In genomic region chr18:42052137-42052708, GRCh38 we compare ENCODE assay signal across 9 cellular contexts.
DNase-seq lines count a peak whose midpoint lies in the region; ATAC-seq, FAIRE-seq and TF ChIP-seq lines count a peak whose summit lies in the region.
"Had no signal": no experiment of that assay in that cellular context is flagged by ENCODE, and none has a peak within 500 bp of the region (broad histone marks: within the 10 kb centered on the region; RNA-seq: fewer than 3 reads in every experiment).

No MANE protein-coding gene starts in this region.

- no peak overlapping the region for H3K27ac ChIP-seq in HEK293 (ENCODE audit: extremely low read depth, low read depth, low read length)

- peaks cover 11 to 16% of the 10 kb centered on the region in 2 experiments for H3K36me3 ChIP-seq in HEK293 (ENCODE audit: control insufficient read depth in 2 of 2, insufficient read depth in 1 of 2, low read length in 2 of 2)

- 0 out of 2 replicates have a peak, but pooled peaks have one; percentile 9 for TF ChIP-seq CTCF in HEK293 (tag by site-specific recombination; IDR thresholded peaks at IDR 0.05)

- H3K4me1 ChIP-seq in HEK293 (ENCODE audit: control insufficient read depth, insufficient read depth, low read length): no peaks in the 10 kb centered on the region

- TF ChIP-seq POLR2A in GM18505 (IDR thresholded peaks at IDR 0.05; ENCODE audit: borderline replicate concordance, extremely low read depth, insufficient read depth, insufficient read length): no peak

- no peaks in the 10 kb centered on the region for H3K9me3 ChIP-seq in HEK293 (ENCODE audit: control insufficient read depth, insufficient read depth, low read depth, low read length)

- POLR2A ChIA-PET in HEK293 (lab: Yijun Ruan, JAX): no interaction called here

- H3K4me3 ChIP-seq in HEK293 (ENCODE audit: low read depth, low read length): no peak overlapping the region

- peak; percentile 11 for DNase-seq in AG20443 (ENCODE audit: low spot score)
- DNase-seq in inferior parietal cortex (ENCODE audit: extremely low spot score): peak; percentile 76

- FAIRE-seq in TTC549 (lab: Jason Lieb, UNC): peak; percentile 56
- FAIRE-seq: GM18507 had no signal

- ATAC-seq in GM21576 (IDR thresholded peaks at IDR 0.05; ENCODE audit: unreplicated experiment) (no peak), GM18505 (IDR thresholded peaks at IDR 0.05; ENCODE audit: unreplicated experiment) (no peak), HG02938 (IDR thresholded peaks at IDR 0.05; ENCODE audit: unreplicated experiment) (no peak), HG02981 (IDR thresholded peaks at IDR 0.05; ENCODE audit: unreplicated experiment) (no peak)

- CTCF ChIA-PET in HEK293 (lab: Yijun Ruan, JAX): interaction anchor here (0.5 to 2.7 kb wide), 22 partner anchors 8 to 1533 kb away, joined by 3 to 15 read pairs (median 4); no protein-coding TSS in a partner anchor

TF ChIP-seq in HEK293, 187 proteins besides CTCF, POLR2A, EP300 and RAD21:
- TF ChIP-seq ZNF654 (tag by site-specific recombination; IDR thresholded peaks at IDR 0.05; ENCODE audit: low read depth) (peak; percentile 28; the same call in 1 of the 2 replicates), SP7 (tag by site-specific recombination; IDR thresholded peaks at IDR 0.05) (no peak)
